ENCODE assay signal across 8 cellular contexts in the genomic region with DNA sequence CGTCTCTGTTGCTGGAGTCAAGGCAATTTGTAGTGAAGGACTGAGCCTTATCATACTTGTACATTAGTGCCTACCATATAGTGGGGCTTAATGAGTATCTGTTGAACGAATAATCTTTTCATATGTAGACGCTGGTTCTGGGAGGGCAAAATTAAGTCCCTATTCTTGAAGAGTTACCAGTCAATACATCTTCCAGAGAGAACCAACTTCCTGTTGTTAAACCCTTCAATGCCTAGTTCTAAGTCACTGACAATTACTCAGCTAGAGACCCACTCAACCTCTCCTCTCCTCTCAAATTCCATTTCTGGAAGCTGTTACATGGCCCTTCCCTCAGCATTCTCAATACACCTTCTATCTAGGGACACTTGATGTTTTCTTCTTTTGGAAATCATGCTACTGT. TPM values are rescaled to one million over a fixed set of nuclear protein-coding genes. Genes with fewer than 3 reads are reported as not detected.
A peak's percentile ranks its signal among the peaks of the same experiment; 100 is the strongest.
DNase-seq lines count a peak whose midpoint lies in the region; ATAC-seq and TF ChIP-seq lines count a peak whose summit lies in the region.

No MANE protein-coding gene starts in this region.

- H3K4me3 ChIP-seq in AG04449 (ENCODE audit: low read depth, low read length) = peak overlapping the region; percentile 93
- H3K4me3 ChIP-seq in HCT116 (replicated peaks in 1 of 2; ENCODE audit: low read depth in 1 of 2, low read length in 2 of 2) = peak overlapping the region; percentile 77 to 93
- peak overlapping the region; percentile 65 for H3K4me3 ChIP-seq in WERI-Rb-1 (ENCODE audit: low read depth, low read length)
- H3K4me3 ChIP-seq in iPS-18a (ENCODE audit: low read length) = peak overlapping the region; percentile 92
- H3K4me3 ChIP-seq in subcutaneous abdominal adipose tissue (ENCODE audit: low read depth in 1 of 5, low read length in 5 of 5) = peak overlapping the region in 4 of 5 donors; percentile 82 to 95 (median 86)

- TF ChIP-seq POLR2A in HCT116 (IDR thresholded peaks at IDR 0.05; ENCODE audit: borderline replicate concordance, extremely low read depth, insufficient read depth, insufficient read length) = no peak

- CTCF ChIA-PET in AG04449 (lab: Yijun Ruan, JAX) (interaction anchor here (0.9 kb wide), 1 partner anchor 10 kb away, joined by 4 read pairs; no protein-coding TSS in a partner anchor), HCT116 (lab: Charles Lee) (no interaction called here)

- H2AFZ ChIP-seq in HCT116 (ENCODE audit: low read depth, low read length, poor library complexity, severe bottlenecking) = peak overlapping the region; percentile 86

- no peak for DNase-seq in AG04449 (ENCODE audit: low read depth, low spot score)
- no peak for DNase-seq in HCT116 (ENCODE audit: low read depth, low spot score)
- no peak for DNase-seq in WERI-Rb-1
- no peak for DNase-seq in NCI-H526 treated with DMSO at 0.1 percent for 48 hours (lab: John Stamatoyannopoulos, UW)

- H3K9ac ChIP-seq in HCT116 (ENCODE audit: low read length) (peak overlapping the region; percentile 82), iPS-18a (ENCODE audit: low read length) (peak overlapping the region; percentile 69), subcutaneous abdominal adipose tissue (ENCODE audit: low read length in 5 of 5) (peak overlapping the region in 4 of 5 donors; percentile 86 to 100 (median 98))

- H3K79me2 ChIP-seq in HCT116 (ENCODE audit: insufficient read depth, low read length) = peaks cover 36% of the 10 kb centered on the region

- H3K27me3 ChIP-seq in HCT116 (ENCODE audit: insufficient read depth, low read length) (no peaks in the 10 kb centered on the region), WERI-Rb-1 (ENCODE audit: insufficient read depth, low read depth, severe bottlenecking) (no peaks in the 10 kb centered on the region), iPS-18a (ENCODE audit: control insufficient read depth, insufficient read depth, low read length) (no peaks in the 10 kb centered on the region), subcutaneous abdominal adipose tissue (ENCODE audit: control insufficient read depth in 5 of 5, insufficient read depth in 4 of 5, low read length in 5 of 5) (no peaks in the 10 kb centered on the region)

- intact Hi-C loops in HCT116 (cut with micrococcal nuclease) = no loop called here

- H3K9me3 ChIP-seq in HCT116 (ENCODE audit: control insufficient read depth in 1 of 2, insufficient read depth in 1 of 2, low read depth in 1 of 2, low read length in 2 of 2) (no peaks in the 10 kb centered on the region), WERI-Rb-1 (ENCODE audit: severe bottlenecking) (no peaks in the 10 kb centered on the region), iPS-18a (ENCODE audit: control insufficient read depth, low read depth, low read length) (no peaks in the 10 kb centered on the region), subcutaneous abdominal adipose tissue (ENCODE audit: control insufficient read depth in 5 of 5, low read length in 5 of 5) (no peaks in the 10 kb centered on the region)

- ATAC-seq in HCT116 = no peak
- ATAC-seq in GM21825 (IDR thresholded peaks at IDR 0.05; ENCODE audit: unreplicated experiment) = no peak
- no peak for ATAC-seq in GM21515 (IDR thresholded peaks at IDR 0.05; ENCODE audit: unreplicated experiment)

- no peaks in the 10 kb centered on the region for H3K9me2 ChIP-seq in HCT116 (ENCODE audit: insufficient read depth)

- H4K20me1 ChIP-seq in HCT116 (ENCODE audit: insufficient read depth) = no peaks in the 10 kb centered on the region

- RAD21 ChIA-PET in HCT116 (lab: Charles Lee; ENCODE audit: low non-redundant PET in 1 of 2, low total read pairs in 2 of 2, uncharacterized antibody in 2 of 2, unreplicated experiment in 2 of 2) = no interaction called here

- H3K27ac ChIP-seq in HCT116 (ENCODE audit: low read depth, low read length) (0 out of 2 replicates have a peak overlapping the region, but pooled peaks have one; percentile 74), WERI-Rb-1 (peak overlapping the region; percentile 93), iPS-18a (ENCODE audit: low read length) (no peak overlapping the region), subcutaneous abdominal adipose tissue (ENCODE audit: low read depth, low read length) (peak overlapping the region; percentile 84)

- H3K36me3 ChIP-seq in HCT116 (ENCODE audit: control insufficient read depth in 1 of 2, insufficient read depth in 2 of 2, low read length in 2 of 2) (peaks cover 0 to 6% of the 10 kb centered on the region in 2 experiments; a peak in 1 of 4 replicates), WERI-Rb-1 (peaks cover 7% of the 10 kb centered on the region), iPS-18a (ENCODE audit: control insufficient read depth, low read depth, low read length) (no peaks in the 10 kb centered on the region), subcutaneous abdominal adipose tissue (ENCODE audit: control insufficient read depth in 5 of 5, insufficient read depth in 5 of 5, low read length in 5 of 5) (no peaks in the 10 kb centered on the region)

- POLR2A ChIA-PET in AG04449 (lab: Yijun Ruan, JAX) (interaction anchor here (0.6 kb wide), 1 partner anchor 15 kb away, joined by 3 read pairs; a partner anchor contains a TSS), HCT116 (lab: Charles Lee) (interaction anchor here (2.2 to 2.9 kb wide), 2 partner anchors 10 to 15 kb away, joined by 6 to 25 read pairs; a partner anchor contains a TSS)

- no peak for TF ChIP-seq RAD21 in HCT116 (IDR thresholded peaks at IDR 0.05; ENCODE audit: low read depth)

- peaks cover 10 to 17% of the 10 kb centered on the region in 2 experiments; a peak in 3 of 4 replicates for H3K4me1 ChIP-seq in HCT116 (ENCODE audit: control insufficient read depth in 1 of 2, insufficient read depth in 2 of 2, low read length in 2 of 2)
- peaks cover 12% of the 10 kb centered on the region for H3K4me1 ChIP-seq in iPS-18a (ENCODE audit: control insufficient read depth, low read depth, low read length)
- H3K4me1 ChIP-seq in subcutaneous abdominal adipose tissue (ENCODE audit: control insufficient read depth in 5 of 5, insufficient read depth in 5 of 5, low read length in 5 of 5) = peaks cover 0 to 27% (median 20%) of the 10 kb centered on the region in 5 donors

- TF ChIP-seq CTCF in AG04449 (IDR thresholded peaks at IDR 0.05; ENCODE audit: insufficient read depth, low read length, missing control alignments) (no peak), HCT116 (IDR thresholded peaks at IDR 0.05 in 2 of 3, conservative IDR thresholded peaks at IDR 0.05 in 1 of 3; ENCODE audit: borderline replicate concordance in 1 of 3, insufficient read depth in 1 of 3, low read depth in 2 of 3, low read length in 2 of 3) (no peak), WERI-Rb-1 (IDR thresholded peaks at IDR 0.05; ENCODE audit: low read depth, low read length) (no peak)

- no TSS peak for BruUV-seq in HCT116 (replicated peaks; lab: Mats Ljungman, UMichigan)

- H3K4me2 ChIP-seq in HCT116 (ENCODE audit: low read length) = peak overlapping the region; percentile 88

TF ChIP-seq in HCT116, 20 proteins besides CTCF, POLR2A, EP300 and RAD21:
- TF ChIP-seq, protein P1, sequence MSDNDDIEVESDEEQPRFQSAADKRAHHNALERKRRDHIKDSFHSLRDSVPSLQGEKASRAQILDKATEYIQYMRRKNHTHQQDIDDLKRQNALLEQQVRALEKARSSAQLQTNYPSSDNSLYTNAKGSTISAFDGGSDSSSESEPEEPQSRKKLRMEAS (IDR thresholded peaks at IDR 0.05) = no peak
- no peak for TF ChIP-seq YY1 (IDR thresholded peaks at IDR 0.05; ENCODE audit: extremely low read depth, insufficient replicate concordance, low read depth, low read length)
- no peak for TF ChIP-seq ELF1 (IDR thresholded peaks at IDR 0.05; ENCODE audit: borderline replicate concordance, low read depth)
- TF ChIP-seq, protein P2, sequence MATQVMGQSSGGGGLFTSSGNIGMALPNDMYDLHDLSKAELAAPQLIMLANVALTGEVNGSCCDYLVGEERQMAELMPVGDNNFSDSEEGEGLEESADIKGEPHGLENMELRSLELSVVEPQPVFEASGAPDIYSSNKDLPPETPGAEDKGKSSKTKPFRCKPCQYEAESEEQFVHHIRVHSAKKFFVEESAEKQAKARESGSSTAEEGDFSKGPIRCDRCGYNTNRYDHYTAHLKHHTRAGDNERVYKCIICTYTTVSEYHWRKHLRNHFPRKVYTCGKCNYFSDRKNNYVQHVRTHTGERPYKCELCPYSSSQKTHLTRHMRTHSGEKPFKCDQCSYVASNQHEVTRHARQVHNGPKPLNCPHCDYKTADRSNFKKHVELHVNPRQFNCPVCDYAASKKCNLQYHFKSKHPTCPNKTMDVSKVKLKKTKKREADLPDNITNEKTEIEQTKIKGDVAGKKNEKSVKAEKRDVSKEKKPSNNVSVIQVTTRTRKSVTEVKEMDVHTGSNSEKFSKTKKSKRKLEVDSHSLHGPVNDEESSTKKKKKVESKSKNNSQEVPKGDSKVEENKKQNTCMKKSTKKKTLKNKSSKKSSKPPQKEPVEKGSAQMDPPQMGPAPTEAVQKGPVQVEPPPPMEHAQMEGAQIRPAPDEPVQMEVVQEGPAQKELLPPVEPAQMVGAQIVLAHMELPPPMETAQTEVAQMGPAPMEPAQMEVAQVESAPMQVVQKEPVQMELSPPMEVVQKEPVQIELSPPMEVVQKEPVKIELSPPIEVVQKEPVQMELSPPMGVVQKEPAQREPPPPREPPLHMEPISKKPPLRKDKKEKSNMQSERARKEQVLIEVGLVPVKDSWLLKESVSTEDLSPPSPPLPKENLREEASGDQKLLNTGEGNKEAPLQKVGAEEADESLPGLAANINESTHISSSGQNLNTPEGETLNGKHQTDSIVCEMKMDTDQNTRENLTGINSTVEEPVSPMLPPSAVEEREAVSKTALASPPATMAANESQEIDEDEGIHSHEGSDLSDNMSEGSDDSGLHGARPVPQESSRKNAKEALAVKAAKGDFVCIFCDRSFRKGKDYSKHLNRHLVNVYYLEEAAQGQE (IDR thresholded peaks at IDR 0.05; ENCODE audit: low read depth) = no peak
- no peak for TF ChIP-seq SP1 (IDR thresholded peaks at IDR 0.05; ENCODE audit: low read depth)
- TF ChIP-seq TCF7L2 (IDR thresholded peaks at IDR 0.05; ENCODE audit: borderline replicate concordance, extremely low read depth, insufficient read depth, insufficient read length) = no peak
- TF ChIP-seq SRF (IDR thresholded peaks at IDR 0.05; ENCODE audit: low read depth) = no peak
- TF ChIP-seq, protein P3, sequence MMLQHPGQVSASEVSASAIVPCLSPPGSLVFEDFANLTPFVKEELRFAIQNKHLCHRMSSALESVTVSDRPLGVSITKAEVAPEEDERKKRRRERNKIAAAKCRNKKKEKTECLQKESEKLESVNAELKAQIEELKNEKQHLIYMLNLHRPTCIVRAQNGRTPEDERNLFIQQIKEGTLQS (IDR thresholded peaks at IDR 0.05) = no peak

RNA-seq across cellular contexts. Expression of a gene that starts 1.1 kb away (rescaled TPM):
- 24.4 TPM for total RNA-seq in HCT116 (2021; ENCODE audit: unreplicated experiment)
- polyA plus RNA-seq in HCT116 (2012) = 14.5 and 19.7 TPM in 2 replicates

RNA-seq across cellular contexts. Expression of a gene that starts 14.6 kb away (rescaled TPM):
- total RNA-seq in HCT116 (2021; ENCODE audit: unreplicated experiment) = 291 TPM
- polyA plus RNA-seq in HCT116 (2012) = 173 and 265 TPM in 2 replicates

RNA-seq across cellular contexts. Expression of a gene that starts 15.1 kb away (rescaled TPM):
- 995 TPM for total RNA-seq in HCT116 (2021; ENCODE audit: unreplicated experiment)
- polyA plus RNA-seq in HCT116 (2012) = 359 and 527 TPM in 2 replicates
